In the genomic region with DNA sequence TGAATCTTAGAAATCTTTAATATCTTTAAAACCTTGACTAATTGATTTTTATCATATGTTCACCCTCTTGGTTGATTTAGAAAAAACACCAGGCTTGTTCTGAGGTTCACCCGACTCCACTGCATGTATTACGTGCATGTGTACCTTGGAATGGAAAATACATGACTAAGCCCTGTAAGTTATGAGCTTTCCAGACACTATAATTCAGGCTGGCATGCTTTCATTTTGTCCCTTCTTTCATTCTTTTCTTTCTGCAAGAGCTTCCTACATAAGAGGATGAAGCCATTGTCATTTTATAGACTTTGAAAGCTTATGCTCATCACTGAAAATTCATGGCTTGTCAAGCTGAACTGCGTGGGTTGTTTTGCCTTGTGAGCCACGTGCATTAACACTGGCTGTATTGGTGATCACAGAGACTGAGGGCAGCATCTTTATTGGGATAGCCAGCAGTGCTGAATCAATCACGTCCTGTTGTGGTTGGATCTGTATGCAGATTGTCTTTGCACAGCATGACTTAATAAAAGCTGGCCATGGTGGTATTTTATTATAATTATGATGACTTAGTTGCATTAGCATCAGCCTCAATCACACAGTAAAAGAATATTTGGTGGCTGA, we compare ENCODE assay signal across 22 cellular contexts.
DNase-seq lines count a peak whose midpoint lies in the region; ATAC-seq and TF ChIP-seq lines count a peak whose summit lies in the region.
"Had no signal": no experiment of that assay in that cellular context is flagged by ENCODE, and none has a peak within 500 bp of the region (broad histone marks: within the 10 kb centered on the region; RNA-seq: fewer than 3 reads in every experiment).

No MANE protein-coding gene starts in this region.

- no peaks in the 10 kb centered on the region for H3K9me3 Mint-ChIP-seq in MCF 10A (ENCODE audit: unreplicated experiment)
- H3K9me3 Mint-ChIP-seq in mesothelial cell of epicardium, result no peaks in the 10 kb centered on the region
- H3K9me3 Mint-ChIP-seq: activated naive CD4-positive, alpha-beta T cell treated with anti-CD3 and anti-CD28 coated beads, Interleukin-2, amount 50 U/mL, for 24 hours; activated T-cell treated with anti-CD3 and anti-CD28 coated beads, Interleukin-2, amount 50 U/mL, for 72 hours had no signal

- H4K20me1 ChIP-seq in mammary epithelial cell (ENCODE audit: insufficient read depth, low read length), result no peaks in the 10 kb centered on the region

- intact Hi-C loops in mammary epithelial cell (cut with micrococcal nuclease), result no loop called here
- intact Hi-C loops in MCF 10A (cut with micrococcal nuclease), result no loop called here

- TF ChIP-seq CTCF in mammary epithelial cell (conservative IDR thresholded peaks at IDR 0.05 in 1 of 2, IDR thresholded peaks at IDR 0.05 in 1 of 2; ENCODE audit: extremely low read depth in 1 of 2, insufficient read depth in 1 of 2, low read depth in 1 of 2, low read length in 2 of 2) (no peak), MCF 10A (IDR thresholded peaks at IDR 0.05; ENCODE audit: unreplicated experiment) (no peak), mesothelial cell of epicardium (IDR thresholded peaks at IDR 0.05; ENCODE audit: unreplicated experiment) (no peak), gastroesophageal sphincter (IDR thresholded peaks at IDR 0.05) (no peak)

- dilution Hi-C loops in mammary epithelial cell (cut with HindIII; ENCODE audit: low sequenced_read_pairs), result no loop called here

- CTCF ChIA-PET in mammary epithelial cell (lab: Charles Lee; ENCODE audit: low non-redundant PET) (no interaction called here), MCF 10A (lab: Yijun Ruan, JAX) (interaction anchor here (0.5 to 1.4 kb wide), 4 partner anchors 12 to 1092 kb away, joined by 3 to 4 read pairs (median 4); no protein-coding TSS in a partner anchor)

- no peak for TF ChIP-seq EP300 in gastroesophageal sphincter (IDR thresholded peaks at IDR 0.05)

- POLR2A ChIA-PET in MCF 10A (lab: Yijun Ruan, JAX), result no interaction called here

- H3K36me3 ChIP-seq in mammary epithelial cell (ENCODE audit: insufficient read depth, low read length), result no peaks in the 10 kb centered on the region
- no peaks in the 10 kb centered on the region for H3K36me3 ChIP-seq in gastroesophageal sphincter
- H3K36me3 ChIP-seq: suprapubic skin, vagina had no signal

- no peak overlapping the region for H3K9ac ChIP-seq in mammary epithelial cell (ENCODE audit: insufficient read depth, low read length)
- H3K9ac ChIP-seq: KMS-11 had no signal

- H3K9me3 ChIP-seq in mammary epithelial cell (replicated peaks; ENCODE audit: insufficient read depth, low read length) (no peaks in the 10 kb centered on the region), gastroesophageal sphincter (no peaks in the 10 kb centered on the region)
- H3K9me3 ChIP-seq: A549, suprapubic skin, vagina had no signal

- H3K27ac ChIP-seq in mammary epithelial cell (ENCODE audit: insufficient read depth, low read depth, low read length), result no peak overlapping the region
- no peak overlapping the region for H3K27ac ChIP-seq in gastroesophageal sphincter
- H3K27ac ChIP-seq: A549, C4-2B, coronary artery, KMS-11, suprapubic skin, vagina had no signal

- in situ Hi-C loops in mammary epithelial cell (cut with MboI; ENCODE audit: low sequenced_read_pairs in 2 of 2), result no loop called here

- no peaks in the 10 kb centered on the region for H3K79me2 ChIP-seq in mammary epithelial cell (ENCODE audit: insufficient read depth, low read length)

- no peak overlapping the region for H3K4me3 ChIP-seq in mammary epithelial cell (replicated peaks in 1 of 3; ENCODE audit: insufficient read depth in 1 of 3, low read depth in 2 of 3, low read length in 3 of 3)
- H3K4me3 ChIP-seq in gastroesophageal sphincter, result no peak overlapping the region
- H3K4me3 ChIP-seq: A549, coronary artery, lung, suprapubic skin, vagina had no signal

- ATAC-seq in SK-N-SH treated with all-trans-retinoic acid at 6 μM for 48 hours (peak; percentile 24; the same call in 1 of the 3 replicates), HG03571 (IDR thresholded peaks at IDR 0.05; ENCODE audit: unreplicated experiment) (no peak), gastroesophageal sphincter (no peak)
- ATAC-seq: A549; activated T-cell treated with anti-CD3 and anti-CD28 coated beads, Interleukin-2, amount 50 U/mL, for 72 hours; Right ventricle myocardium inferior had no signal

- H3K4me1 ChIP-seq in mammary epithelial cell (ENCODE audit: insufficient read depth, low read length), result no peaks in the 10 kb centered on the region
- H3K4me1 ChIP-seq in gastroesophageal sphincter, result peaks cover 0 to 26% (median 0%) of the 10 kb centered on the region in 3 donors
- H3K4me1 ChIP-seq: A549, suprapubic skin, vagina had no signal

- WGBS in mammary epithelial cell (ENCODE audit: low coverage, missing lambda C conversion rate), result 68% methylated on average over 5 of the region's 5 CpGs
- WGBS in gastroesophageal sphincter (ENCODE audit: low coverage in 1 of 2), 2 donors, result 59 to 64% methylated on average over 4 to 5 of the region's 5 CpGs

- H3K4me1 Mint-ChIP-seq in MCF 10A (ENCODE audit: insufficient read depth, unreplicated experiment) (no peaks in the 10 kb centered on the region), mesothelial cell of epicardium (peaks cover 7% of the 10 kb centered on the region)
- H3K4me1 Mint-ChIP-seq: activated naive CD4-positive, alpha-beta T cell treated with anti-CD3 and anti-CD28 coated beads, Interleukin-2, amount 50 U/mL, for 24 hours had no signal

- H3K36me3 Mint-ChIP-seq in MCF 10A (ENCODE audit: insufficient read depth, unreplicated experiment) (no peaks in the 10 kb centered on the region), mesothelial cell of epicardium (no peaks in the 10 kb centered on the region)
- H3K36me3 Mint-ChIP-seq: activated naive CD4-positive, alpha-beta T cell treated with anti-CD3 and anti-CD28 coated beads, Interleukin-2, amount 50 U/mL, for 24 hours had no signal

- DNase-seq in mammary epithelial cell, result no peak
- DNase-seq in MCF 10A (ENCODE audit: unreplicated experiment), result no peak
- DNase-seq in iris pigment epithelial cell (ENCODE audit: low read depth), result peak; percentile 34
- DNase-seq in mesothelial cell of epicardium (ENCODE audit: low spot score in 2 of 2, unreplicated experiment in 2 of 2), result no peak
- DNase-seq in NCI-H345 treated with DMSO at 0.1 percent for 48 hours (lab: John Stamatoyannopoulos, UW; ENCODE audit: unreplicated experiment), result no peak
- DNase-seq: activated T-cell treated with anti-CD3 and anti-CD28 coated beads, Interleukin-2, amount 50 U/mL, for 72 hours; hippocampal formation; NCI-H1048; NCI-H524; occipital lobe had no signal

- H3K27me3 ChIP-seq in mammary epithelial cell (ENCODE audit: insufficient read depth, low read length) (no peaks in the 10 kb centered on the region), gastroesophageal sphincter (no peaks in the 10 kb centered on the region)
- H3K27me3 ChIP-seq: suprapubic skin, vagina had no signal

- H3K27me3 Mint-ChIP-seq in MCF 10A (ENCODE audit: insufficient read depth, unreplicated experiment) (no peaks in the 10 kb centered on the region), mesothelial cell of epicardium (ENCODE audit: low read depth) (no peaks in the 10 kb centered on the region)

- no TSS peak for BruUV-seq in mammary epithelial cell (replicated peaks; lab: Mats Ljungman, UMichigan)
- no TSS peak for BruUV-seq in MCF 10A (replicated peaks; lab: Mats Ljungman, UMichigan)

- no peak overlapping the region for H3K27ac Mint-ChIP-seq in MCF 10A (ENCODE audit: low read depth, unreplicated experiment)
- no peak overlapping the region for H3K27ac Mint-ChIP-seq in mesothelial cell of epicardium
- H3K27ac Mint-ChIP-seq: activated naive CD4-positive, alpha-beta T cell treated with anti-CD3 and anti-CD28 coated beads, Interleukin-2, amount 50 U/mL, for 24 hours; activated T-cell treated with anti-CD3 and anti-CD28 coated beads, Interleukin-2, amount 50 U/mL, for 72 hours had no signal

- no peak overlapping the region for H3K4me2 ChIP-seq in mammary epithelial cell (ENCODE audit: insufficient read depth, low read depth, low read length)
- H3K4me2 ChIP-seq: A549, KMS-11 had no signal

- H2AFZ ChIP-seq in mammary epithelial cell (ENCODE audit: low read depth, low read length), result peak overlapping the region; percentile 20

- H3K4me3 Mint-ChIP-seq in MCF 10A (ENCODE audit: unreplicated experiment), result no peak overlapping the region
- no peak overlapping the region for H3K4me3 Mint-ChIP-seq in mesothelial cell of epicardium
- H3K4me3 Mint-ChIP-seq: activated naive CD4-positive, alpha-beta T cell treated with anti-CD3 and anti-CD28 coated beads, Interleukin-2, amount 50 U/mL, for 24 hours; activated T-cell treated with anti-CD3 and anti-CD28 coated beads, Interleukin-2, amount 50 U/mL, for 72 hours had no signal

- TF ChIP-seq POLR2A in gastroesophageal sphincter (IDR thresholded peaks at IDR 0.05), result no peak

TF ChIP-seq in SK-N-SH treated with all-trans-retinoic acid at 6 μM for 48 hours, 23 proteins besides CTCF, POLR2A, EP300 and RAD21 (continues in another document):
- TF ChIP-seq ZC3H10 (CRISPR knock-in tag; IDR thresholded peaks at IDR 0.05), result no peak
- no peak for TF ChIP-seq ZFP30 (CRISPR knock-in tag; IDR thresholded peaks at IDR 0.05)
- TF ChIP-seq GLIS3 (CRISPR knock-in tag; IDR thresholded peaks at IDR 0.05), result no peak
- TF ChIP-seq TCF4 (CRISPR knock-in tag; IDR thresholded peaks at IDR 0.05; ENCODE audit: borderline replicate concordance), result no peak
- no peak for TF ChIP-seq SNAI2 (CRISPR knock-in tag; IDR thresholded peaks at IDR 0.05)
- no peak for TF ChIP-seq TOX (CRISPR knock-in tag; IDR thresholded peaks at IDR 0.05; ENCODE audit: borderline replicate concordance)
- TF ChIP-seq RARB (CRISPR knock-in tag; IDR thresholded peaks at IDR 0.05), result no peak
- TF ChIP-seq ESRRG (CRISPR knock-in tag; IDR thresholded peaks at IDR 0.05), result no peak
- no peak for TF ChIP-seq ZNF8 (CRISPR knock-in tag; IDR thresholded peaks at IDR 0.05)
- TF ChIP-seq, protein P1, sequence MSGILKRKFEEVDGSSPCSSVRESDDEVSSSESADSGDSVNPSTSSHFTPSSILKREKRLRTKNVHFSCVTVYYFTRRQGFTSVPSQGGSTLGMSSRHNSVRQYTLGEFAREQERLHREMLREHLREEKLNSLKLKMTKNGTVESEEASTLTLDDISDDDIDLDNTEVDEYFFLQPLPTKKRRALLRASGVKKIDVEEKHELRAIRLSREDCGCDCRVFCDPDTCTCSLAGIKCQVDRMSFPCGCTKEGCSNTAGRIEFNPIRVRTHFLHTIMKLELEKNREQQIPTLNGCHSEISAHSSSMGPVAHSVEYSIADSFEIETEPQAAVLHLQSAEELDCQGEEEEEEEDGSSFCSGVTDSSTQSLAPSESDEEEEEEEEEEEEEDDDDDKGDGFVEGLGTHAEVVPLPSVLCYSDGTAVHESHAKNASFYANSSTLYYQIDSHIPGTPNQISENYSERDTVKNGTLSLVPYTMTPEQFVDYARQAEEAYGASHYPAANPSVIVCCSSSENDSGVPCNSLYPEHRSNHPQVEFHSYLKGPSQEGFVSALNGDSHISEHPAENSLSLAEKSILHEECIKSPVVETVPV (CRISPR knock-in tag; IDR thresholded peaks at IDR 0.05), result no peak
- no peak for TF ChIP-seq OSR1 (CRISPR knock-in tag; IDR thresholded peaks at IDR 0.05)
- TF ChIP-seq CSDC2 (CRISPR knock-in tag; IDR thresholded peaks at IDR 0.05), result no peak
- TF ChIP-seq ZNF565 (CRISPR knock-in tag; conservative IDR thresholded peaks at IDR 0.05; ENCODE audit: low read depth), result no peak
